10 cellular contexts compared by ENCODE assay signal in genomic region chr5:148186248-148187003, GRCh38. TPM values are rescaled to one million over a fixed set of nuclear protein-coding genes. Genes with fewer than 3 reads are reported as not detected.
DNase-seq lines count a peak whose midpoint lies in the region; ATAC-seq, FAIRE-seq and TF ChIP-seq lines count a peak whose summit lies in the region.
"Had no signal": no experiment of that assay in that cellular context is flagged by ENCODE, and none has a peak within 500 bp of the region (broad histone marks: within the 10 kb centered on the region; RNA-seq: fewer than 3 reads in every experiment).

No MANE protein-coding gene starts in this region.

- no peak overlapping the region for H3K9ac ChIP-seq in GM12878 (ENCODE audit: control insufficient read depth, insufficient read depth, low read length)
- H3K9ac ChIP-seq in smooth muscle cell (ENCODE audit: low read depth): peak overlapping the region; percentile 1

- no peak for TF ChIP-seq POLR2A in GM12878 (IDR thresholded peaks at IDR 0.05; ENCODE audit: low read depth, low read length)

- no peaks in the 10 kb centered on the region for H3K9me3 Mint-ChIP-seq in activated CD4-positive, alpha-beta T cell treated with anti-CD3 and anti-CD28 coated beads for 36 hours (ENCODE audit: low read depth)

- RAD21 ChIA-PET in GM12878 (lab: Charles Lee; ENCODE audit: unreplicated experiment): no interaction called here

- no peaks in the 10 kb centered on the region for H3K4me1 ChIP-seq in GM12878 (ENCODE audit: control insufficient read depth, insufficient read depth, low read length)
- no peaks in the 10 kb centered on the region for H3K4me1 ChIP-seq in smooth muscle cell (ENCODE audit: low read depth)
- H3K4me1 ChIP-seq: tibial nerve had no signal

- no peaks in the 10 kb centered on the region for H3K36me3 Mint-ChIP-seq in activated CD4-positive, alpha-beta T cell treated with anti-CD3 and anti-CD28 coated beads for 36 hours (ENCODE audit: low read depth)

- no peak for DNase-seq in activated CD4-positive, alpha-beta T cell treated with anti-CD3 and anti-CD28 coated beads for 36 hours
- DNase-seq in activated CD4-positive, alpha-beta T cell treated with anti-CD3 and anti-CD28 coated beads, Interleukin-2, amount 50 U/mL, for 1 hour: no peak
- DNase-seq in GM12878 (ENCODE audit: low read depth, low spot score): no peak
- no peak for DNase-seq in smooth muscle cell (lab: John Stamatoyannopoulos, UW; ENCODE audit: unreplicated experiment)
- no peak for DNase-seq in stimulated activated naive CD4-positive, alpha-beta T cell (lab: John Stamatoyannopoulos, UW)
- no peak for DNase-seq in SHP77 treated with DMSO at 0.1 percent for 48 hours (lab: John Stamatoyannopoulos, UW)
- no peak for DNase-seq in activated T-cell treated with anti-CD3 and anti-CD28 coated beads, Interleukin-2, amount 50 U/mL, for 48 hours

- SMC1A ChIA-PET in GM12878 (lab: Charles Lee; ENCODE audit: uncharacterized antibody, unreplicated experiment): interaction anchor here (0.8 to 1.4 kb wide), 2 partner anchors 10 to 296 kb away, joined by 3 read pairs; no protein-coding TSS in a partner anchor

- no peak overlapping the region for H3K4me3 ChIP-seq in GM12878
- H3K4me3 ChIP-seq in smooth muscle cell: no peak overlapping the region
- H3K4me3 ChIP-seq: tibial nerve had no signal

- H3K27me3 ChIP-seq in GM12878 (replicated peaks in 1 of 2; ENCODE audit: control insufficient read depth in 2 of 2, insufficient read depth in 2 of 2, low read length in 1 of 2): no peaks in the 10 kb centered on the region
- H3K27me3 ChIP-seq in smooth muscle cell (ENCODE audit: low read depth): peaks cover 40% of the 10 kb centered on the region
- H3K27me3 ChIP-seq: tibial nerve had no signal

- TF ChIP-seq EP300 in GM12878 (IDR thresholded peaks at IDR 0.05; ENCODE audit: borderline replicate concordance in 1 of 2, control insufficient read depth in 1 of 2, low read depth in 2 of 2, low read length in 2 of 2): no peak

- H4K20me1 ChIP-seq in GM12878 (ENCODE audit: control insufficient read depth, insufficient read depth): no peaks in the 10 kb centered on the region
- H4K20me1 ChIP-seq in smooth muscle cell (ENCODE audit: low read depth): no peaks in the 10 kb centered on the region

- H3K27ac ChIP-seq in GM12878 (ENCODE audit: control insufficient read depth, insufficient read depth) (no peak overlapping the region), smooth muscle cell (ENCODE audit: low read depth) (peak overlapping the region; percentile 71)
- H3K27ac ChIP-seq: tibial nerve had no signal

- H3K27me3 Mint-ChIP-seq in activated CD4-positive, alpha-beta T cell treated with anti-CD3 and anti-CD28 coated beads for 36 hours: peaks cover 15% of the 10 kb centered on the region

- H2AFZ ChIP-seq in GM12878 (ENCODE audit: control insufficient read depth, low read depth, low read length): no peak overlapping the region
- H2AFZ ChIP-seq in smooth muscle cell (ENCODE audit: low read depth): no peak overlapping the region

- H3K9me3 ChIP-seq in GM12878 (replicated peaks; ENCODE audit: control insufficient read depth, insufficient read depth, low read length) (no peaks in the 10 kb centered on the region), smooth muscle cell (replicated peaks; ENCODE audit: low read depth) (no peaks in the 10 kb centered on the region)
- H3K9me3 ChIP-seq: tibial nerve had no signal

- ATAC-seq in activated CD4-positive, alpha-beta T cell treated with anti-CD3 and anti-CD28 coated beads for 36 hours: peak; percentile 99
- ATAC-seq in HG03469 (IDR thresholded peaks at IDR 0.05; ENCODE audit: unreplicated experiment): peak; percentile 90
- ATAC-seq in GM12878: peak; percentile 81

- no peak for TF ChIP-seq RAD21 in GM12878 (IDR thresholded peaks at IDR 0.05; ENCODE audit: insufficient read depth, low read depth, low read length)

- POLR2A ChIA-PET in activated CD4-positive, alpha-beta T cell treated with anti-CD3 and anti-CD28 coated beads for 36 hours (lab: Charles Lee): no interaction called here
- POLR2A ChIA-PET in GM12878 (lab: Charles Lee): no interaction called here

- H3K4me3 Mint-ChIP-seq in activated CD4-positive, alpha-beta T cell treated with anti-CD3 and anti-CD28 coated beads for 36 hours: no peak overlapping the region

- WGBS in GM12878 (ENCODE audit: insufficient coverage, insufficient replicate concordance, low lambda C conversion rate, missing lambda C conversion rate): 6% methylated on average over 3 of the region's 3 CpGs
- 56% methylated on average over 3 of the region's 3 CpGs for WGBS in smooth muscle cell (ENCODE audit: low lambda C conversion rate)

- CTCF ChIA-PET in activated CD4-positive, alpha-beta T cell treated with anti-CD3 and anti-CD28 coated beads for 36 hours (lab: Charles Lee): interaction anchor here (0.6 to 1.8 kb wide), 4 partner anchors 11 to 266 kb away, joined by 3 to 6 read pairs (median 4); no protein-coding TSS in a partner anchor
- CTCF ChIA-PET in GM12878 (lab: Yijun Ruan, JAX): interaction anchor here (0.7 to 1.6 kb wide), 7 partner anchors 9 to 544 kb away, joined by 3 to 7 read pairs (median 3); no protein-coding TSS in a partner anchor

- in situ Hi-C loops in GM12878 (cut with MboI): loop anchor here (10.0 to 25.0 kb wide), 3 partner anchors 188 to 851 kb away; no protein-coding TSS in a partner anchor

- FAIRE-seq in GM12878 (lab: Jason Lieb, UNC): no peak
- FAIRE-seq: A204.1 had no signal

- H3K4me2 ChIP-seq in GM12878 (ENCODE audit: control insufficient read depth, insufficient read depth) (no peak overlapping the region), smooth muscle cell (peak overlapping the region; percentile 37)

- H3F3A ChIP-seq in smooth muscle cell (ENCODE audit: low read depth): no peaks in the 10 kb centered on the region

- no peak for TF ChIP-seq CTCF in GM12878 (IDR thresholded peaks at IDR 0.05 in 2 of 3, conservative IDR thresholded peaks at IDR 0.05 in 1 of 3; ENCODE audit: control insufficient read depth in 2 of 3, extremely low read depth in 1 of 3, insufficient read depth in 1 of 3, low read depth in 3 of 3, low read length in 3 of 3)
- no peak for TF ChIP-seq CTCF in smooth muscle cell (IDR thresholded peaks at IDR 0.05; ENCODE audit: borderline replicate concordance, insufficient read depth, poor library complexity, severe bottlenecking)

- no TSS peak for BruUV-seq in GM12878 (replicated peaks; lab: Mats Ljungman, UMichigan)

- intact Hi-C loops in activated CD4-positive, alpha-beta T cell treated with anti-CD3 and anti-CD28 coated beads for 36 hours (cut with DNase I, micrococcal nuclease): loop anchor here (1.0 to 10.0 kb wide), 6 partner anchors 198 to 928 kb away; no protein-coding TSS in a partner anchor
- intact Hi-C loops in GM12878 (cut with micrococcal nuclease; ENCODE audit: unreplicated experiment): loop anchor here (10.0 kb wide), 1 partner anchor 848 kb away; no protein-coding TSS in a partner anchor

- no peak overlapping the region for H3K27ac Mint-ChIP-seq in activated CD4-positive, alpha-beta T cell treated with anti-CD3 and anti-CD28 coated beads for 36 hours

- H3K79me2 ChIP-seq in GM12878 (ENCODE audit: control insufficient read depth, insufficient read depth, low read length) (no peaks in the 10 kb centered on the region), smooth muscle cell (ENCODE audit: low read depth) (no peaks in the 10 kb centered on the region)

- H3K4me1 Mint-ChIP-seq in activated CD4-positive, alpha-beta T cell treated with anti-CD3 and anti-CD28 coated beads for 36 hours: peaks cover 11% of the 10 kb centered on the region

- H3K36me3 ChIP-seq in GM12878 (ENCODE audit: control insufficient read depth in 2 of 2, insufficient read depth in 2 of 2, low read length in 1 of 2) (no peaks in the 10 kb centered on the region), smooth muscle cell (ENCODE audit: low read depth) (no peaks in the 10 kb centered on the region)
- H3K36me3 ChIP-seq: tibial nerve had no signal

RNA-seq across cellular contexts. Expression of gene SPINK6, which starts 16.4 kb away (rescaled TPM):
- not detected for total RNA-seq in activated CD4-positive, alpha-beta T cell treated with anti-CD3 and anti-CD28 coated beads for 36 hours
- not detected in 2 replicates for total RNA-seq in GM12878 (2013; cell fraction: nucleolus; rRNA removed)
- total RNA-seq in GM12878 (2014; rRNA removed) (not detected in 2 replicates), GM12878 (2014; rRNA removed; fragmentation: Illumina TruSeq; extraction: Trizol) (not detected in 2 replicates), GM12878 (2021) (not detected in 2 replicates), smooth muscle cell (102 and 218 TPM in 2 replicates)
- not detected for polyA plus RNA-seq in GM12878 (2011; ENCODE audit: low read depth)
- polyA plus RNA-seq in GM12878 (2011; rRNA removed) (not detected in 2 replicates), GM12878 (2014; fragmentation: Illumina TruSeq; extraction: Trizol) (not detected in 2 replicates), GM12878 (2014; fragmentation: Nextera tagmentation; extraction: Ambion mirVana) (not detected), GM12878 (2014; rRNA removed) (not detected in 2 replicates), GM12878 (2016; fragmentation: Nextera tagmentation; extraction: Ambion mirVana) (not detected), smooth muscle cell (112 and 193 TPM in 2 replicates)
- polyA plus RNA-seq in GM12878 (2011; cell fraction: cytosol; rRNA removed): not detected in 2 replicates
- polyA plus RNA-seq in GM12878 (2011; cell fraction: nucleus; rRNA removed): not detected in 2 replicates
- polyA plus RNA-seq in GM12878 (2012): not detected in 2 replicates
- polyA minus RNA-seq in GM12878 (2011; rRNA and poly(A)+ RNA removed): not detected in 2 replicates
- polyA minus RNA-seq in GM12878 (2011; cell fraction: cytosol; rRNA and poly(A)+ RNA removed): not detected in 2 replicates
- polyA minus RNA-seq in GM12878 (2011; cell fraction: nucleus; rRNA and poly(A)+ RNA removed): not detected in 2 replicates
- total RNA-seq: tibial nerve had no signal

RNA-seq across cellular contexts. Expression of gene SPINK14, which starts 18.1 kb away (rescaled TPM):
- not detected for total RNA-seq in activated CD4-positive, alpha-beta T cell treated with anti-CD3 and anti-CD28 coated beads for 36 hours
- not detected in 2 replicates for total RNA-seq in GM12878 (2013; cell fraction: nucleolus; rRNA removed)
- total RNA-seq in GM12878 (2014; rRNA removed) (not detected in 2 replicates), GM12878 (2014; rRNA removed; fragmentation: Illumina TruSeq; extraction: Trizol) (not detected in 2 replicates), GM12878 (2021) (not detected in 2 replicates), smooth muscle cell (not detected in 2 replicates)
- polyA plus RNA-seq in GM12878 (2011; ENCODE audit: low read depth): not detected
- polyA plus RNA-seq in GM12878 (2011; rRNA removed) (not detected in 2 replicates), GM12878 (2014; fragmentation: Illumina TruSeq; extraction: Trizol) (not detected in 2 replicates), GM12878 (2014; fragmentation: Nextera tagmentation; extraction: Ambion mirVana) (not detected), GM12878 (2014; rRNA removed) (not detected in 2 replicates), GM12878 (2016; fragmentation: Nextera tagmentation; extraction: Ambion mirVana) (not detected), smooth muscle cell (not detected in 2 replicates)
- not detected in 2 replicates for polyA plus RNA-seq in GM12878 (2011; cell fraction: cytosol; rRNA removed)
- not detected in 2 replicates for polyA plus RNA-seq in GM12878 (2011; cell fraction: nucleus; rRNA removed)
- not detected in 2 replicates for polyA plus RNA-seq in GM12878 (2012)
- not detected in 2 replicates for polyA minus RNA-seq in GM12878 (2011; rRNA and poly(A)+ RNA removed)
- not detected in 2 replicates for polyA minus RNA-seq in GM12878 (2011; cell fraction: cytosol; rRNA and poly(A)+ RNA removed)
- not detected in 2 replicates for polyA minus RNA-seq in GM12878 (2011; cell fraction: nucleus; rRNA and poly(A)+ RNA removed)
- total RNA-seq: tibial nerve had no signal

RNA-seq across cellular contexts. Expression of gene MARCOL, which starts 51.9 kb away (rescaled TPM):
- total RNA-seq in activated CD4-positive, alpha-beta T cell treated with anti-CD3 and anti-CD28 coated beads for 36 hours: not detected
- not detected in 2 replicates for total RNA-seq in GM12878 (2013; cell fraction: nucleolus; rRNA removed)
- total RNA-seq in GM12878 (2014; rRNA removed) (not detected in 2 replicates), GM12878 (2014; rRNA removed; fragmentation: Illumina TruSeq; extraction: Trizol) (not detected in 2 replicates), GM12878 (2021) (not detected in 2 replicates), smooth muscle cell (1.2 TPM in 1 of 2 replicates, not detected in the other)
- not detected for polyA plus RNA-seq in GM12878 (2011; ENCODE audit: low read depth)
- polyA plus RNA-seq in GM12878 (2011; rRNA removed) (1.4 and 1.7 TPM in 2 replicates), GM12878 (2014; fragmentation: Illumina TruSeq; extraction: Trizol) (not detected in 2 replicates), GM12878 (2014; fragmentation: Nextera tagmentation; extraction: Ambion mirVana) (not detected), GM12878 (2014; rRNA removed) (not detected in 2 replicates), GM12878 (2016; fragmentation: Nextera tagmentation; extraction: Ambion mirVana) (not detected), smooth muscle cell (not detected in 2 replicates)
- 0.55 and 0.65 TPM in 2 replicates for polyA plus RNA-seq in GM12878 (2011; cell fraction: cytosol; rRNA removed)
- polyA plus RNA-seq in GM12878 (2011; cell fraction: nucleus; rRNA removed): 0.95 and 1.5 TPM in 2 replicates
- polyA plus RNA-seq in GM12878 (2012): not detected in 2 replicates
- 1.3 and 1.7 TPM in 2 replicates for polyA minus RNA-seq in GM12878 (2011; rRNA and poly(A)+ RNA removed)
- polyA minus RNA-seq in GM12878 (2011; cell fraction: cytosol; rRNA and poly(A)+ RNA removed): 0.94 TPM in 1 of 2 replicates, not detected in the other
- 2.8 and 2.9 TPM in 2 replicates for polyA minus RNA-seq in GM12878 (2011; cell fraction: nucleus; rRNA and poly(A)+ RNA removed)
- total RNA-seq: tibial nerve had no signal

Comparison
In these comparisons a context has a peak if more than half of its experiments do, and no peak if none do; other contexts are left out.
1. RNA of gene SPINK6, which starts 16.4 kb away (total RNA-seq): 102 to 218 TPM in smooth muscle cell; not detected in activated CD4-positive, alpha-beta T cell treated with anti-CD3 and anti-CD28 coated beads for 36 hours and not detected in GM12878; every median in the first group is over 100 times any median in the second.
2. Peak in every context shown above with its lines, with median percentiles within 50 percentile points of each other: ATAC-seq.